ENCODE assay signal across 18 cellular contexts in genomic region chr5:125440905-125441304, GRCh38.
DNase-seq lines count a peak whose midpoint lies in the region; ATAC-seq and TF ChIP-seq lines count a peak whose summit lies in the region.
"Had no signal": no experiment of that assay in that cellular context is flagged by ENCODE, and none has a peak within 500 bp of the region (broad histone marks: within the 10 kb centered on the region; RNA-seq: fewer than 3 reads in every experiment).

No MANE protein-coding gene starts in this region.

- H2AFZ ChIP-seq in GM23338 (peak overlapping the region; percentile 74; the same call in 1 of the 2 replicates), IMR-90 (replicated peaks; ENCODE audit: low read length, poor library complexity) (no peak overlapping the region), mesenchymal stem cell (ENCODE audit: low read depth, low read length) (no peak overlapping the region)

- dilution Hi-C loops in IMR-90 (cut with HindIII; ENCODE audit: low sequenced_read_pairs, unreplicated experiment) = no loop called here

- peaks cover 5% of the 10 kb centered on the region for H3K9me3 Mint-ChIP-seq in GM23338

- CTCF ChIA-PET in IMR-90 (lab: Yijun Ruan, JAX) = no interaction called here

- H3K4ac ChIP-seq in IMR-90 (ENCODE audit: low read depth, low read length) (no peak overlapping the region), mesenchymal stem cell (ENCODE audit: low read depth in 1 of 2, low read length in 2 of 2) (no peak overlapping the region)

- H3K36me3 ChIP-seq in GM23338 (ENCODE audit: insufficient read depth) (no peaks in the 10 kb centered on the region; the same call in 1 of the 2 replicates), IMR-90 (ENCODE audit: control insufficient read depth, insufficient read depth, low read length) (no peaks in the 10 kb centered on the region), mesenchymal stem cell (ENCODE audit: control insufficient read depth in 1 of 2, insufficient read depth in 2 of 2, low read depth in 1 of 2, low read length in 2 of 2) (no peaks in the 10 kb centered on the region), body of pancreas (replicated peaks in 1 of 2; ENCODE audit: insufficient read depth in 1 of 2, low read depth in 2 of 2) (no peaks in the 10 kb centered on the region)
- H3K36me3 ChIP-seq: BE2C had no signal

- intact Hi-C loops in IMR-90 (cut with micrococcal nuclease) = no loop called here
- intact Hi-C loops in body of pancreas (cut with DNase I) = loop anchor here (10.0 kb wide), 1 partner anchor 1126 kb away; no protein-coding TSS in a partner anchor

- H4K5ac ChIP-seq in IMR-90 (ENCODE audit: low read depth, low read length) = no peak overlapping the region

- H3K18ac ChIP-seq in IMR-90 (ENCODE audit: low read depth, low read length) (no peak overlapping the region), mesenchymal stem cell (ENCODE audit: low read depth in 1 of 2, low read length in 2 of 2) (no peak overlapping the region)

- peak overlapping the region in 1 of 2 experiments; percentile 21 for H2BK12ac ChIP-seq in mesenchymal stem cell (ENCODE audit: low read length in 2 of 2)

- no peaks in the 10 kb centered on the region for H3F3A ChIP-seq in GM23338 (replicated peaks; ENCODE audit: low read depth)

- no TSS peak for BruUV-seq in IMR-90 (replicated peaks; lab: Mats Ljungman, UMichigan)

- H3K79me1 ChIP-seq in IMR-90 (ENCODE audit: low read depth in 1 of 2, low read length in 2 of 2) = no peaks in the 10 kb centered on the region
- H3K79me1 ChIP-seq in mesenchymal stem cell (replicated peaks; ENCODE audit: low read length, poor library complexity, severe bottlenecking) = no peaks in the 10 kb centered on the region

- H3K9me3 ChIP-seq in IMR-90 (ENCODE audit: control insufficient read depth, insufficient read depth, low read length) (peaks cover 8% of the 10 kb centered on the region), mesenchymal stem cell (ENCODE audit: control insufficient read depth, low read length) (peaks cover 41% of the 10 kb centered on the region), body of pancreas (no peaks in the 10 kb centered on the region)
- H3K9me3 ChIP-seq: BE2C had no signal

- H3K4me3 ChIP-seq in GM23338 = no peak overlapping the region
- no peak overlapping the region for H3K4me3 ChIP-seq in IMR-90 (ENCODE audit: insufficient read depth, low read depth, low read length)
- no peak overlapping the region for H3K4me3 ChIP-seq in mesenchymal stem cell (ENCODE audit: insufficient read depth in 1 of 2, low read depth in 1 of 2, low read length in 2 of 2)
- H3K4me3 ChIP-seq in body of pancreas = no peak overlapping the region
- H3K4me3 ChIP-seq: A549 had no signal

- H2AK9ac ChIP-seq in IMR-90 (replicated peaks; ENCODE audit: low read depth, low read length, poor library complexity) = peak overlapping the region; percentile 70

- H4K8ac ChIP-seq in IMR-90 (ENCODE audit: low read depth in 2 of 2, low read length in 2 of 2) = no peak overlapping the region
- H4K8ac ChIP-seq in mesenchymal stem cell (ENCODE audit: low read length) = no peak overlapping the region

- TF ChIP-seq RAD21 in IMR-90 (IDR thresholded peaks at IDR 0.05; ENCODE audit: low read length) = no peak

- H3K4me3 Mint-ChIP-seq in GM23338 = no peak overlapping the region
- H3K4me3 Mint-ChIP-seq: CD8-positive, alpha-beta T cell; HFFc6 had no signal

- no peak overlapping the region for H3K14ac ChIP-seq in IMR-90 (replicated peaks; ENCODE audit: low read depth, low read length)
- no peak overlapping the region for H3K14ac ChIP-seq in mesenchymal stem cell (ENCODE audit: low read length in 2 of 2)

- H3K27ac ChIP-seq in GM23338 (ENCODE audit: low read depth) (no peak overlapping the region), IMR-90 (ENCODE audit: insufficient read depth, low read length) (no peak overlapping the region), mesenchymal stem cell (ENCODE audit: low read length, poor library complexity, severe bottlenecking) (no peak overlapping the region), body of pancreas (no peak overlapping the region)
- H3K27ac ChIP-seq: A549, C4-2B, KMS-11 had no signal

- peaks cover 8% of the 10 kb centered on the region; the same call in 1 of the 3 replicates for H3K36me3 Mint-ChIP-seq in GM23338 (ENCODE audit: low read depth)
- H3K36me3 Mint-ChIP-seq: CD8-positive, alpha-beta T cell had no signal

- H3K9me2 ChIP-seq in GM23338 (ENCODE audit: insufficient read depth) = peaks cover 13% of the 10 kb centered on the region; the same call in 1 of the 2 replicates

- H4K91ac ChIP-seq in IMR-90 (ENCODE audit: insufficient read depth, low read depth, low read length) (no peak overlapping the region), mesenchymal stem cell (ENCODE audit: low read length) (no peak overlapping the region)

- H3K56ac ChIP-seq in IMR-90 (ENCODE audit: extremely low read depth, insufficient read depth, low read length) = no peak overlapping the region

- DNase-seq in GM23338 (ENCODE audit: low spot score) (no peak), IMR-90 (no peak), mesenchymal stem cell (no peak), T1000 (lab: John Stamatoyannopoulos, UW) (no peak), body of pancreas (no peak)
- DNase-seq: BE2C; CD8-positive, alpha-beta T cell; COR-L47; DMS153; DMS79 treated with DMSO at 0.1 percent for 48 hours; EL; HCEC 1CT; HFFc6 had no signal

- no peaks in the 10 kb centered on the region for H3K27me3 ChIP-seq in GM23338 (ENCODE audit: insufficient read depth)
- H3K27me3 ChIP-seq in IMR-90 (ENCODE audit: control insufficient read depth, insufficient read depth, low read length) = no peaks in the 10 kb centered on the region
- no peaks in the 10 kb centered on the region for H3K27me3 ChIP-seq in mesenchymal stem cell (ENCODE audit: control insufficient read depth in 1 of 2, insufficient read depth in 1 of 2, low read length in 2 of 2)
- H3K27me3 ChIP-seq in body of pancreas = no peaks in the 10 kb centered on the region
- H3K27me3 ChIP-seq: BE2C had no signal

- H3K27ac Mint-ChIP-seq in GM23338 = no peak overlapping the region
- H3K27ac Mint-ChIP-seq: CD8-positive, alpha-beta T cell; HFFc6 had no signal

- H2BK20ac ChIP-seq in IMR-90 (ENCODE audit: low read depth, low read length) = no peak overlapping the region

- POLR2A ChIA-PET in IMR-90 (lab: Charles Lee; ENCODE audit: unreplicated experiment) = no interaction called here

- no peaks in the 10 kb centered on the region for H4K20me1 ChIP-seq in GM23338 (replicated peaks; ENCODE audit: insufficient read depth)
- H4K20me1 ChIP-seq in IMR-90 (ENCODE audit: insufficient read depth, low read length) = no peaks in the 10 kb centered on the region

- H3K9me1 ChIP-seq in IMR-90 (ENCODE audit: insufficient read depth, low read length) = no peaks in the 10 kb centered on the region

- no peak overlapping the region for H2BK15ac ChIP-seq in IMR-90 (ENCODE audit: low read depth, low read length)
- H2BK15ac ChIP-seq in mesenchymal stem cell (ENCODE audit: low read depth, poor library complexity, severe bottlenecking) = peak overlapping the region; percentile 48

- TF ChIP-seq POLR2A in IMR-90 (IDR thresholded peaks at IDR 0.05; ENCODE audit: low read depth, low read length) = no peak
- TF ChIP-seq POLR2A in body of pancreas (IDR thresholded peaks at IDR 0.05) = no peak

- H2BK120ac ChIP-seq in IMR-90 (ENCODE audit: low read depth, low read length) (no peak overlapping the region), mesenchymal stem cell (ENCODE audit: low read depth, low read length) (no peak overlapping the region)

- H3K4me2 ChIP-seq in GM23338 = no peak overlapping the region
- H3K4me2 ChIP-seq in IMR-90 (ENCODE audit: low read depth, low read length) = no peak overlapping the region
- no peak overlapping the region for H3K4me2 ChIP-seq in mesenchymal stem cell (ENCODE audit: low read length, poor library complexity, severe bottlenecking)
- H3K4me2 ChIP-seq: A549, KMS-11 had no signal

- H3K9ac ChIP-seq in IMR-90 (ENCODE audit: low read depth, low read length) (no peak overlapping the region), mesenchymal stem cell (ENCODE audit: low read length) (no peak overlapping the region)
- H3K9ac ChIP-seq: KMS-11 had no signal

- H3K79me2 ChIP-seq in GM23338 (replicated peaks; ENCODE audit: insufficient read depth) = no peaks in the 10 kb centered on the region

- no peaks in the 10 kb centered on the region for H3K4me1 ChIP-seq in GM23338 (ENCODE audit: insufficient read depth)
- H3K4me1 ChIP-seq in IMR-90 (ENCODE audit: control insufficient read depth, insufficient read depth, low read length) = no peaks in the 10 kb centered on the region
- no peaks in the 10 kb centered on the region for H3K4me1 ChIP-seq in mesenchymal stem cell (ENCODE audit: control insufficient read depth, insufficient read depth, low read depth, low read length)
- H3K4me1 ChIP-seq in body of pancreas = no peaks in the 10 kb centered on the region
- H3K4me1 ChIP-seq: A549 had no signal

- ATAC-seq in GM18511 (IDR thresholded peaks at IDR 0.05; ENCODE audit: unreplicated experiment) (peak; percentile 83), GM23338 (no peak), IMR-90 (ENCODE audit: low read depth) (no peak), body of pancreas (no peak), GM19455 (IDR thresholded peaks at IDR 0.05; ENCODE audit: unreplicated experiment) (no peak)
- ATAC-seq: A549; CD8-positive, alpha-beta T cell had no signal

- no peak for TF ChIP-seq CTCF in GM23338 (conservative IDR thresholded peaks at IDR 0.05; ENCODE audit: low read depth in 2 of 2)
- TF ChIP-seq CTCF in IMR-90 (conservative IDR thresholded peaks at IDR 0.05; ENCODE audit: low read depth, low read length) = no peak
- no peak for TF ChIP-seq CTCF in body of pancreas (IDR thresholded peaks at IDR 0.05)

- 68% methylated on average over 3 of the region's 3 CpGs; no CpG with 5 or more reads in 1 of the 2 experiments for WGBS in IMR-90 (ENCODE audit: extremely low coverage in 2 of 2, insufficient read length in 1 of 2), 2 experiments
- WGBS in mesenchymal stem cell = 90% methylated on average over 3 of the region's 3 CpGs
- WGBS in body of pancreas, 2 donors = 83 to 89% methylated on average over 3 of the region's 3 CpGs

- H2AK5ac ChIP-seq in IMR-90 (ENCODE audit: low read depth, low read length) = no peak overlapping the region
- H2AK5ac ChIP-seq in mesenchymal stem cell (ENCODE audit: low read length, severe bottlenecking) = no peak overlapping the region

- H3K4me1 Mint-ChIP-seq in GM23338 = no peaks in the 10 kb centered on the region; the same call in 2 of the 3 replicates

- no peaks in the 10 kb centered on the region for H3K27me3 Mint-ChIP-seq in GM23338 (ENCODE audit: insufficient read depth, low read depth, poor library complexity)

- in situ Hi-C loops in IMR-90 (cut with MboI; ENCODE audit: low sequenced_read_pairs) = no loop called here

- H3K23ac ChIP-seq in IMR-90 (ENCODE audit: low read depth, low read length) (no peak overlapping the region), mesenchymal stem cell (ENCODE audit: low read length in 2 of 2) (no peak overlapping the region)

- H2BK5ac ChIP-seq in IMR-90 (ENCODE audit: low read depth, low read length, poor library complexity, severe bottlenecking) (no peak overlapping the region), mesenchymal stem cell (ENCODE audit: low read depth, low read length, poor library complexity, severe bottlenecking) (no peak overlapping the region)

TF ChIP-seq in GM23338, 12 proteins besides CTCF, POLR2A, EP300 and RAD21:
- TF ChIP-seq STAT1 (IDR thresholded peaks at IDR 0.05; ENCODE audit: unreplicated experiment) = no peak
TF ChIP-seq in GM23338: peak in this region for 0.
